ENCODE assay signal across 8 cellular contexts in the genomic region with DNA sequence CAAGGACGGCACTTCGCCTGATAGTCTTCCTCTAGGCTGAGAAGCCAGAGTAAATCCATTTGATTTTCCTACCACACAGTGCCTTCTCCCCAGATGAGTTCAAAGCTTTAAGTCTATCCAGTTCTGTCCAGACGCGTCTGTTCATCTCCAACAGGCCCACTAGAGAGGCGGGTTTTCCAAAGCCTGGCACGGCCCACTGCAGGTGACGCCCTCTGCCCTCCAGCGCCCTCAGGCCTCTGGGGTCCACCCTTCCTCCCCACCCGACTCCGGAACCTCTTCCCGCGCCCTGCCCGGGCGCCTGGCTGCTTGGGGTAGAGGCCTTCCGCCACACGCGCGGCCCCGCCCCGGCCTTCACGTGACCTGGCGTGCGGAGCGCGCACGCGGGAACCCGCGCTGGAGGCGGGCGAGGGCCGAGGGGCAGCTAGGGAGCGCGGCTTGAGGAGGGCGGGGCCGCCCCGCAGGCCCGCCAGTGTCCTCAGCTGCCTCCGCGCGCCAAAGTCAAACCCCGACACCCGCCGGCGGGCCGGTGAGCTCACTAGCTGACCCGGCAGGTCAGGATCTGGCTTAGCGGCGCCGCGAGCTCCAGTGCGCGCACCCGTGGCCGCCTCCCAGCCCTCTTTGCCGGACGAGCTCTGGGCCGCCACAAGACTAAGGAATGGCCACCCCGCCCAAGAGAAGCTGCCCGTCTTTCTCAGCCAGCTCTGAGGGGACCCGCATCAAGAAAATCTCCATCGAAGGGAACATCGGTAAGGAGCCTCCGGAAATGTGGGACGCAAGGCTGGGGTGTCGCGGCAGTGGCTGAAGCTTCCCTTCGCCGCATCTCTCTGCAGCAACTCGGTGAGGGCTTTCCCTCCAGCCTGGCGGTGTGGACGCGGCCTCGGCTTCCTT. TPM values are rescaled to one million over a fixed set of nuclear protein-coding genes. Genes with fewer than 3 reads are reported as not detected.
A peak's percentile ranks its signal among the peaks of the same experiment; 100 is the strongest.
DNase-seq lines count a peak whose midpoint lies in the region; ATAC-seq and TF ChIP-seq lines count a peak whose summit lies in the region.

Gene DCK (plus strand): TSS at position 469 of the 888 bp plus-strand sequence. CDS start 187 bp downstream, at position 656.

- peak within 1 kb of the TSS; percentile 94 for H3K4me3 Mint-ChIP-seq in activated B cell treated with CpG ODN at 0.5 μM for 24 hours

- no peaks in the 10 kb centered on the region for H3K9me3 Mint-ChIP-seq in activated B cell treated with CpG ODN at 0.5 μM for 24 hours

- no peaks in the 10 kb centered on the region for H3K9me3 ChIP-seq in spleen

- H3K36me3 ChIP-seq in spleen = peaks cover 0 to 7% (median 3%) of the 10 kb centered on the region in 6 donors

- DNase-seq in AG08395 (ENCODE audit: low spot score) (peak; percentile 96), NCI-H2227 treated with DMSO at 0.1 percent for 48 hours (lab: John Stamatoyannopoulos, UW) (peak; percentile 72), activated B cell treated with CpG ODN at 0.5 μM for 24 hours (peak; percentile 91), caudate nucleus (lab: John Stamatoyannopoulos, UW) (peak; percentile 13 to 92 (median 79)), inferior parietal cortex (ENCODE audit: extremely low spot score) (peak; percentile 87), spleen (peak; percentile 99)

- peaks cover 27% of the 10 kb centered on the region for H3K36me3 Mint-ChIP-seq in activated B cell treated with CpG ODN at 0.5 μM for 24 hours (ENCODE audit: low read depth)

- CTCF ChIA-PET in activated B cell treated with CpG ODN at 0.5 μM for 24 hours (lab: Charles Lee) = interaction anchor here (0.8 to 6.3 kb wide), 8 partner anchors 10 to 342 kb away, joined by 3 to 86 read pairs (median 6); partner anchors contain the start of gene MOB1B

- H3K27ac ChIP-seq in caudate nucleus (ENCODE audit: low read depth, low read length) (peak within 1 kb of the TSS; percentile 91), spleen (peak within 1 kb of the TSS; percentile 81 to 95 (median 92))

- POLR2A ChIA-PET in activated B cell treated with CpG ODN at 0.5 μM for 24 hours (lab: Charles Lee) = interaction anchor here (0.5 to 6.1 kb wide), 18 partner anchors 8 to 327 kb away, joined by 3 to 203 read pairs (median 6); partner anchors contain the start of genes GRSF1, JCHAIN, MOB1B and UTP3

- peaks cover 55% of the 10 kb centered on the region for H3K4me1 Mint-ChIP-seq in activated B cell treated with CpG ODN at 0.5 μM for 24 hours

- no peaks in the 10 kb centered on the region for H3K27me3 Mint-ChIP-seq in activated B cell treated with CpG ODN at 0.5 μM for 24 hours

- peak within 1 kb of the TSS; percentile 94 for H3K27ac Mint-ChIP-seq in activated B cell treated with CpG ODN at 0.5 μM for 24 hours

- H3K27me3 ChIP-seq in spleen (replicated peaks in 1 of 7) = no peaks in the 10 kb centered on the region

- peak within 1 kb of the TSS; percentile 79 to 95 (median 90) for H3K4me3 ChIP-seq in spleen

- TF ChIP-seq CTCF in activated B cell treated with CpG ODN at 0.5 μM for 24 hours (IDR thresholded peaks at IDR 0.05) (no peak), spleen (IDR thresholded peaks at IDR 0.05 in 8 of 11, conservative IDR thresholded peaks at IDR 0.05 in 3 of 11) (peak in 3 of 11 experiments; percentile 6 to 25 (median 20))

- 0 to 3% (median 1%) methylated on average over 34 to 74 of the region's 74 CpGs for WGBS in spleen, 5 donors

- ATAC-seq in GM18907 (IDR thresholded peaks at IDR 0.05; ENCODE audit: unreplicated experiment) (peak; percentile 86), HG03139 (IDR thresholded peaks at IDR 0.05; ENCODE audit: unreplicated experiment) (peak; percentile 75), activated B cell treated with CpG ODN at 0.5 μM for 24 hours (ENCODE audit: low read depth) (peak; percentile 81)

- intact Hi-C loops in activated B cell treated with CpG ODN at 0.5 μM for 24 hours (cut with micrococcal nuclease) = loop anchor here (1.0 to 10.0 kb wide), 9 partner anchors 13 to 305 kb away; partner anchors contain the start of genes GRSF1, MOB1B and UTP3
- intact Hi-C loops in spleen (cut with DNase I; ENCODE audit: low total_unique reads) = loop anchor here (5.0 to 10.0 kb wide), 2 partner anchors 91 to 309 kb away; partner anchors contain the start of genes MOB1B and UTP3

- TF ChIP-seq POLR2A in spleen (IDR thresholded peaks at IDR 0.05) = peak in 2 of 3 donors; percentile 36 to 39

- peaks cover 16 to 59% (median 52%) of the 10 kb centered on the region in 6 donors for H3K4me1 ChIP-seq in spleen

RNA-seq across cellular contexts. Expression of gene DCK, which starts in this region (rescaled TPM):
- total RNA-seq in activated B cell treated with CpG ODN at 0.5 μM for 24 hours (32.6 and 34.3 TPM in 2 replicates), spleen (10 to 100 TPM; 25.4 to 45.5 (median 34.7) TPM)
- 10 to 100 TPM; 19.3 to 40.7 (median 35.9) TPM for polyA plus RNA-seq in spleen

Comparison
In these comparisons a context has a peak if more than half of its experiments do, and no peak if none do; other contexts are left out.
1. Peak in every context shown above with its lines: DNase-seq, ATAC-seq, H3K4me3 ChIP-seq and H3K27ac ChIP-seq.